ENCODE assay signal across 9 cellular contexts in the genomic region with DNA sequence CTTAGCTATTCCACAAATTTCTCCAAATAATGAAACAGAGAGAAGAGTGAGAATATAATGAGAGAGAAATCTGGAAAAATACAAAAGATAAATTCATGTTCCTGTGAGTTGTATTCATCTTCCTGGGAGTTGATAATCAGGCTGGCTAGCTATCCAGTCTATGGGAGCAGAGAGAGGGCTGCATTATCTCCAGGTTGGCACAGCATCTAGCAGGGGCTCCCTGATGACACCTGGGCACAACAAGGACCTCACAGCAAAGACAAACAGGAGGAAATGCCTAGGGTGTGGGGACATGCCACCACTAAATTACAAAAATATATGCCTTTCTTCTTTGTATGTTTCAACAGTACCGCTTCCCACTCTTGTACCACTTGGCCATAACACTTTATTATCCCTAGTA. TPM values are rescaled to one million over a fixed set of nuclear protein-coding genes. Genes with fewer than 3 reads are reported as not detected.
A peak's percentile ranks its signal among the peaks of the same experiment; 100 is the strongest.
DNase-seq lines count a peak whose midpoint lies in the region; ATAC-seq lines count a peak whose summit lies in the region.
"Had no signal": no experiment of that assay in that cellular context is flagged by ENCODE, and none has a peak within 500 bp of the region (broad histone marks: within the 10 kb centered on the region; RNA-seq: fewer than 3 reads in every experiment).

No MANE protein-coding gene starts in this region.

- no peaks in the 10 kb centered on the region for H3K9me3 Mint-ChIP-seq in activated CD4-positive, alpha-beta T cell treated with anti-CD3 and anti-CD28 coated beads for 36 hours (ENCODE audit: low read depth)
- no peaks in the 10 kb centered on the region for H3K9me3 Mint-ChIP-seq in activated CD8-positive, alpha-beta T cell treated with anti-CD3 and anti-CD28 coated beads, Interleukin-2, amount 10 ng/mL, durations not matched to agents 7 days and 5 days (ENCODE audit: insufficient read depth)
- H3K9me3 Mint-ChIP-seq in stimulated activated naive B cell treated with anti-CD40 and anti-IgM and Interleukin-4, amounts not matched to agents 10 μg/mL and 1 μg/mL and 100 μg/mL, for 72 hours, result no peaks in the 10 kb centered on the region

- H3K36me3 Mint-ChIP-seq in activated CD4-positive, alpha-beta T cell treated with anti-CD3 and anti-CD28 coated beads for 36 hours (ENCODE audit: low read depth), result peaks cover 28% of the 10 kb centered on the region
- H3K36me3 Mint-ChIP-seq in activated CD8-positive, alpha-beta T cell treated with anti-CD3 and anti-CD28 coated beads, Interleukin-2, amount 10 ng/mL, durations not matched to agents 7 days and 5 days (ENCODE audit: low read depth), result peaks cover 8% of the 10 kb centered on the region
- H3K36me3 Mint-ChIP-seq in stimulated activated naive B cell treated with anti-CD40 and anti-IgM and Interleukin-4, amounts not matched to agents 10 μg/mL and 1 μg/mL and 100 μg/mL, for 72 hours, result peaks cover 38 to 46% of the 10 kb centered on the region in 2 donors

- no peak overlapping the region; the same call in 1 of the 2 replicates for H3K9ac ChIP-seq in iPS-20b (ENCODE audit: low read depth, low read length)

- H3K27me3 ChIP-seq in iPS-20b (ENCODE audit: insufficient read depth, low read length), result no peaks in the 10 kb centered on the region

- H3K27ac Mint-ChIP-seq in activated CD4-positive, alpha-beta T cell treated with anti-CD3 and anti-CD28 coated beads for 36 hours, result peak overlapping the region; percentile 94
- H3K27ac Mint-ChIP-seq in activated CD8-positive, alpha-beta T cell treated with anti-CD3 and anti-CD28 coated beads, Interleukin-2, amount 10 ng/mL, durations not matched to agents 7 days and 5 days, result peak overlapping the region; percentile 26
- H3K27ac Mint-ChIP-seq in stimulated activated naive B cell treated with anti-CD40 and anti-IgM and Interleukin-4, amounts not matched to agents 10 μg/mL and 1 μg/mL and 100 μg/mL, for 72 hours, result peak overlapping the region; percentile 97

- no peak for DNase-seq in activated CD4-positive, alpha-beta T cell treated with anti-CD3 and anti-CD28 coated beads for 36 hours
- DNase-seq in activated CD4-positive, alpha-beta T cell treated with anti-CD3 and anti-CD28 coated beads for 4 hours, result no peak
- no peak for DNase-seq in activated CD8-positive, alpha-beta T cell treated with anti-CD3 and anti-CD28 coated beads, Interleukin-2, amount 10 ng/mL, durations not matched to agents 7 days and 5 days
- DNase-seq in stimulated activated naive B cell treated with anti-CD40 and anti-IgM and Interleukin-4, amounts not matched to agents 10 μg/mL and 1 μg/mL and 100 μg/mL, for 72 hours, result no peak
- DNase-seq in stimulated activated CD4-positive, alpha-beta T cell treated with anti-CD3 and anti-CD28 coated beads, Interleukin-1b, Interleukin-23, amount 100 ng/mL, for 48 hours, result no peak
- no peak for DNase-seq in RKO (ENCODE audit: low spot score)
- DNase-seq: NCI-H446 treated with DMSO at 0.1 percent for 48 hours had no signal

- no peaks in the 10 kb centered on the region for H3K36me3 ChIP-seq in iPS-20b (ENCODE audit: insufficient read depth, low read depth, low read length)

- CTCF ChIA-PET in activated CD4-positive, alpha-beta T cell treated with anti-CD3 and anti-CD28 coated beads for 36 hours (lab: Charles Lee), result interaction anchor here (0.8 to 6.0 kb wide), 6 partner anchors 16 to 367 kb away, joined by 3 to 43 read pairs (median 4); a partner anchor contains a TSS
- CTCF ChIA-PET in activated CD8-positive, alpha-beta T cell treated with anti-CD3 and anti-CD28 coated beads, Interleukin-2, amount 10 ng/mL, durations not matched to agents 7 days and 5 days (lab: Charles Lee), result interaction anchor here (0.8 to 5.2 kb wide), 8 partner anchors 13 to 197 kb away, joined by 3 to 32 read pairs (median 8); a partner anchor contains a TSS

- H3K4me3 Mint-ChIP-seq in activated CD4-positive, alpha-beta T cell treated with anti-CD3 and anti-CD28 coated beads for 36 hours, result peak overlapping the region; percentile 86
- H3K4me3 Mint-ChIP-seq in activated CD8-positive, alpha-beta T cell treated with anti-CD3 and anti-CD28 coated beads, Interleukin-2, amount 10 ng/mL, durations not matched to agents 7 days and 5 days, result peak overlapping the region; percentile 80
- peak overlapping the region; percentile 92 to 94 for H3K4me3 Mint-ChIP-seq in stimulated activated naive B cell treated with anti-CD40 and anti-IgM and Interleukin-4, amounts not matched to agents 10 μg/mL and 1 μg/mL and 100 μg/mL, for 72 hours

- H3K4me1 Mint-ChIP-seq in activated CD4-positive, alpha-beta T cell treated with anti-CD3 and anti-CD28 coated beads for 36 hours, result peaks cover 68% of the 10 kb centered on the region
- H3K4me1 Mint-ChIP-seq in activated CD8-positive, alpha-beta T cell treated with anti-CD3 and anti-CD28 coated beads, Interleukin-2, amount 10 ng/mL, durations not matched to agents 7 days and 5 days (ENCODE audit: low read depth), result peaks cover 55% of the 10 kb centered on the region
- peaks cover 53 to 73% of the 10 kb centered on the region in 2 donors for H3K4me1 Mint-ChIP-seq in stimulated activated naive B cell treated with anti-CD40 and anti-IgM and Interleukin-4, amounts not matched to agents 10 μg/mL and 1 μg/mL and 100 μg/mL, for 72 hours

- ATAC-seq in activated CD4-positive, alpha-beta T cell treated with anti-CD3 and anti-CD28 coated beads for 36 hours, result no peak
- ATAC-seq in activated CD8-positive, alpha-beta T cell treated with anti-CD3 and anti-CD28 coated beads, Interleukin-2, amount 10 ng/mL, durations not matched to agents 7 days and 5 days, result no peak
- ATAC-seq in stimulated activated naive B cell treated with anti-CD40 and anti-IgM and Interleukin-4, amounts not matched to agents 10 μg/mL and 1 μg/mL and 100 μg/mL, for 72 hours (replicated peaks), result no peak
- ATAC-seq in HG03378 (IDR thresholded peaks at IDR 0.05; ENCODE audit: unreplicated experiment), result no peak

- peak overlapping the region; percentile 95; the same call in 1 of the 2 replicates for H3K4me3 ChIP-seq in iPS-20b (ENCODE audit: low read length)

- no peaks in the 10 kb centered on the region for H3K9me3 ChIP-seq in iPS-20b (ENCODE audit: insufficient read depth, low read depth, low read length)

- intact Hi-C loops in activated CD4-positive, alpha-beta T cell treated with anti-CD3 and anti-CD28 coated beads for 36 hours (cut with DNase I, micrococcal nuclease), result loop anchor here (2.0 to 5.0 kb wide), 6 partner anchors 87 to 853 kb away; a partner anchor contains a TSS

- POLR2A ChIA-PET in activated CD4-positive, alpha-beta T cell treated with anti-CD3 and anti-CD28 coated beads for 36 hours (lab: Charles Lee), result interaction anchor here (1.1 to 5.3 kb wide), 3 partner anchors 17 to 34 kb away, joined by 6 to 68 read pairs (median 14); no protein-coding TSS in a partner anchor
- POLR2A ChIA-PET in activated CD8-positive, alpha-beta T cell treated with anti-CD3 and anti-CD28 coated beads, Interleukin-2, amount 10 ng/mL, durations not matched to agents 7 days and 5 days (lab: Charles Lee), result interaction anchor here (1.6 to 5.3 kb wide), 2 partner anchors 34 to 310 kb away, joined by 5 to 45 read pairs; a partner anchor contains a TSS

- H3K27ac ChIP-seq in iPS-20b (ENCODE audit: low read length), result no peak overlapping the region

- H3K27me3 Mint-ChIP-seq in activated CD4-positive, alpha-beta T cell treated with anti-CD3 and anti-CD28 coated beads for 36 hours, result peaks cover 6% of the 10 kb centered on the region
- peaks cover 17% of the 10 kb centered on the region for H3K27me3 Mint-ChIP-seq in activated CD8-positive, alpha-beta T cell treated with anti-CD3 and anti-CD28 coated beads, Interleukin-2, amount 10 ng/mL, durations not matched to agents 7 days and 5 days (ENCODE audit: low read depth)
- peaks cover 14% of the 10 kb centered on the region in 2 donors for H3K27me3 Mint-ChIP-seq in stimulated activated naive B cell treated with anti-CD40 and anti-IgM and Interleukin-4, amounts not matched to agents 10 μg/mL and 1 μg/mL and 100 μg/mL, for 72 hours

- peaks cover 10% of the 10 kb centered on the region; the same call in 1 of the 2 replicates for H3K4me1 ChIP-seq in iPS-20b (ENCODE audit: insufficient read depth, low read length)

RNA-seq across cellular contexts. Expression of a gene that starts 1.9 kb away (rescaled TPM):
- total RNA-seq in activated CD4-positive, alpha-beta T cell treated with anti-CD3 and anti-CD28 coated beads for 36 hours, result 10 to 100 TPM; 34.7 to 35.7 TPM
- 1 to 10 TPM; 6.9 to 8.0 TPM for total RNA-seq in activated CD8-positive, alpha-beta T cell treated with anti-CD3 and anti-CD28 coated beads, Interleukin-2, amount 10 ng/mL, durations not matched to agents 7 days and 5 days

RNA-seq across cellular contexts. Expression of a gene that starts 50.4 kb away (rescaled TPM):
- total RNA-seq in activated CD4-positive, alpha-beta T cell treated with anti-CD3 and anti-CD28 coated beads for 36 hours, result not detected
- total RNA-seq in activated CD8-positive, alpha-beta T cell treated with anti-CD3 and anti-CD28 coated beads, Interleukin-2, amount 10 ng/mL, durations not matched to agents 7 days and 5 days, result not detected

Comparison
In these comparisons a context has a peak if more than half of its experiments do, and no peak if none do; other contexts are left out.
1. H3K27ac Mint-ChIP-seq: peak in every context shown above with its lines; median percentile 97 in stimulated activated naive B cell treated with anti-CD40 and anti-IgM and Interleukin-4, amounts not matched to agents 10 μg/mL and 1 μg/mL and 100 μg/mL, for 72 hours; 94 in activated CD4-positive, alpha-beta T cell treated with anti-CD3 and anti-CD28 coated beads for 36 hours; 26 in activated CD8-positive, alpha-beta T cell treated with anti-CD3 and anti-CD28 coated beads, Interleukin-2, amount 10 ng/mL, durations not matched to agents 7 days and 5 days.